In genomic region chr19:9309974-9310446, GRCh38 we compare ENCODE assay signal across 8 cellular contexts. TPM values are rescaled to one million over a fixed set of nuclear protein-coding genes. Genes with fewer than 3 reads are reported as not detected.
DNase-seq lines count a peak whose midpoint lies in the region; TF ChIP-seq lines count a peak whose summit lies in the region.

No MANE protein-coding gene starts in this region.

- H3K4me1 ChIP-seq in HEK293 (ENCODE audit: control insufficient read depth, insufficient read depth, low read length): no peaks in the 10 kb centered on the region
- H3K4me1 ChIP-seq in MM.1S (ENCODE audit: low read length): 0 out of 2 replicates have a peak, but pooled peaks cover 4% of the 10 kb centered on the region

- TF ChIP-seq CTCF in HEK293 (tag by site-specific recombination; IDR thresholded peaks at IDR 0.05) (no peak), MM.1S (IDR thresholded peaks at IDR 0.05; ENCODE audit: low read length) (no peak)

- no peaks in the 10 kb centered on the region for H3K79me2 ChIP-seq in MM.1S (ENCODE audit: low read length)

- no peaks in the 10 kb centered on the region for H3K9me2 ChIP-seq in MM.1S (replicated peaks; ENCODE audit: insufficient read depth, low read length)

- peak overlapping the region; percentile 71; the same call in 1 of the 2 replicates for H3K27ac ChIP-seq in HEK293 (ENCODE audit: extremely low read depth, low read depth, low read length)
- peak overlapping the region; percentile 58; the same call in 1 of the 2 replicates for H3K27ac ChIP-seq in MM.1S (ENCODE audit: low read length)

- H3K4me2 ChIP-seq in MM.1S (ENCODE audit: low read depth, low read length): peak overlapping the region; percentile 73; the same call in 1 of the 2 replicates

- peaks cover 7% of the 10 kb centered on the region; the same call in 1 of the 2 replicates for H3F3A ChIP-seq in MM.1S (ENCODE audit: insufficient read depth, low read length)

- POLR2A ChIA-PET in HEK293 (lab: Yijun Ruan, JAX): interaction anchor here (0.6 kb wide), 1 partner anchor 568 kb away, joined by 4 read pairs; no protein-coding TSS in a partner anchor

- peak overlapping the region; percentile 74; the same call in 1 of the 2 replicates for H3K9ac ChIP-seq in MM.1S (ENCODE audit: low read length)

- H3K9me3 ChIP-seq in HEK293 (ENCODE audit: control insufficient read depth, insufficient read depth, low read depth, low read length): no peaks in the 10 kb centered on the region
- H3K9me3 ChIP-seq in MM.1S (replicated peaks; ENCODE audit: insufficient read depth, low read length): no peaks in the 10 kb centered on the region

- no peaks in the 10 kb centered on the region for H3K27me3 ChIP-seq in MM.1S (replicated peaks; ENCODE audit: insufficient read depth, low read length)

- H3K4me3 ChIP-seq in HEK293 (ENCODE audit: low read depth, low read length): peak overlapping the region; percentile 74
- peak overlapping the region; percentile 76 for H3K4me3 ChIP-seq in MM.1S (ENCODE audit: low read length)

- H3K36me3 ChIP-seq in HEK293 (ENCODE audit: control insufficient read depth in 2 of 2, insufficient read depth in 1 of 2, low read length in 2 of 2) (peaks cover 0 to 3% of the 10 kb centered on the region in 2 experiments; a peak in 1 of 3 replicates), MM.1S (replicated peaks; ENCODE audit: insufficient read depth, low read length) (no peaks in the 10 kb centered on the region)

- H2AFZ ChIP-seq in MM.1S (ENCODE audit: low read length): peak overlapping the region; percentile 97

- DNase-seq in activated CD4-positive, CD25-positive, alpha-beta regulatory T cell (lab: John Stamatoyannopoulos, UW): peak in 3 of 4 experiments; percentile 67 to 88 (median 85)
- DNase-seq in activated CD4-positive, CD25-positive, alpha-beta regulatory T cell treated with anti-CD3 and anti-CD28 coated beads, Interleukin-2, amount 50 U/mL, for 72 hours: no peak
- DNase-seq in MM.1S: no peak
- DNase-seq in SHP77 (lab: John Stamatoyannopoulos, UW): peak; percentile 94
- peak; percentile 94 for DNase-seq in cerebellum (ENCODE audit: low spot score)
- DNase-seq in kidney glomerular epithelial cell (lab: John Stamatoyannopoulos, UW): peak; percentile 89
- DNase-seq in stimulated activated CD4-positive, alpha-beta T cell treated with anti-CD3 and anti-CD28 coated beads, Interleukin-4, amount 100 ng/mL, for 24 hours: peak; percentile 88

- H4K20me1 ChIP-seq in MM.1S (ENCODE audit: insufficient read depth, low read length): no peaks in the 10 kb centered on the region

- CTCF ChIA-PET in HEK293 (lab: Yijun Ruan, JAX): interaction anchor here (0.5 to 1.2 kb wide), 2 partner anchors 14 to 316 kb away, joined by 4 read pairs; partner anchors contain the start of gene ZNF559

TF ChIP-seq in HEK293, 187 proteins besides CTCF, POLR2A, EP300 and RAD21:
- peak; percentile 79 for TF ChIP-seq SP2 (tag by site-specific recombination; IDR thresholded peaks at IDR 0.05)
- no peak for TF ChIP-seq YY1 (tag by site-specific recombination; IDR thresholded peaks at IDR 0.05)
- peak; percentile 50; the same call in 1 of the 2 replicates for TF ChIP-seq KLF1 (tag by site-specific recombination; IDR thresholded peaks at IDR 0.05)
- no peak for TF ChIP-seq PRDM6 (tag by site-specific recombination; IDR thresholded peaks at IDR 0.05)
- TF ChIP-seq ZNF423 (tag by site-specific recombination; IDR thresholded peaks at IDR 0.05): no peak
- TF ChIP-seq KLF8 (tag by site-specific recombination; IDR thresholded peaks at IDR 0.05): peak; percentile 82; the same call in 1 of the 2 replicates
- peak; percentile 8 for TF ChIP-seq KLF9 (tag by site-specific recombination; IDR thresholded peaks at IDR 0.05; ENCODE audit: low read depth)
- TF ChIP-seq ZFHX2 (tag by site-specific recombination; conservative IDR thresholded peaks at IDR 0.05): no peak
- peak; percentile 30; the same call in 1 of the 2 replicates for TF ChIP-seq IKZF3 (tag by site-specific recombination; IDR thresholded peaks at IDR 0.05)

RNA-seq across cellular contexts. Expression of gene ZNF699, which starts 0.4 kb away (rescaled TPM):
- 13.8 TPM for total RNA-seq in cerebellum

RNA-seq across cellular contexts. Expression of gene ZNF559, which starts 14.0 kb away (rescaled TPM):
- total RNA-seq in cerebellum: 73.1 TPM

RNA-seq across cellular contexts. Expression of gene ZNF177, which starts 52.8 kb away (rescaled TPM):
- 12.6 TPM for total RNA-seq in cerebellum

RNA-seq across cellular contexts. Expression of gene OR7E24, which starts 59.3 kb away (rescaled TPM):
- not detected for total RNA-seq in cerebellum

Comparison
In these comparisons a context has a peak if more than half of its experiments do, and no peak if none do; other contexts are left out.
1. DNase-seq: peak in activated CD4-positive, CD25-positive, alpha-beta regulatory T cell (3 of 4), SHP77 (2 of 2), cerebellum (single experiment), kidney glomerular epithelial cell (single experiment) and stimulated activated CD4-positive, alpha-beta T cell treated with anti-CD3 and anti-CD28 coated beads, Interleukin-4, amount 100 ng/mL, for 24 hours (single experiment); none in activated CD4-positive, CD25-positive, alpha-beta regulatory T cell treated with anti-CD3 and anti-CD28 coated beads, Interleukin-2, amount 50 U/mL, for 72 hours (single experiment) and MM.1S (single experiment).